15 cellular contexts compared by ENCODE assay signal in genomic region chr6:129704708-129705107, GRCh38. TPM values are rescaled to one million over a fixed set of nuclear protein-coding genes. Genes with fewer than 3 reads are reported as not detected.
DNase-seq lines count a peak whose midpoint lies in the region; ATAC-seq, FAIRE-seq and TF ChIP-seq lines count a peak whose summit lies in the region.
"Had no signal": no experiment of that assay in that cellular context is flagged by ENCODE, and none has a peak within 500 bp of the region (broad histone marks: within the 10 kb centered on the region; RNA-seq: fewer than 3 reads in every experiment).

No MANE protein-coding gene starts in this region.

- peak overlapping the region; percentile 64 for H3K4me2 ChIP-seq in HepG2 (ENCODE audit: low read depth, low read length)
- peak overlapping the region; percentile 60 for H3K4me2 ChIP-seq in Loucy (ENCODE audit: low read depth, low read length, poor library complexity, severe bottlenecking)
- H3K4me2 ChIP-seq in K562 (ENCODE audit: insufficient read depth, low read length): peak overlapping the region; percentile 61
- H3K4me2 ChIP-seq: GM23338 had no signal

- no peaks in the 10 kb centered on the region; the same call in 1 of the 2 replicates for H4K20me1 ChIP-seq in HepG2 (ENCODE audit: insufficient read depth, low read length)
- no peaks in the 10 kb centered on the region for H4K20me1 ChIP-seq in Loucy (ENCODE audit: insufficient read depth, low read length, poor library complexity, severe bottlenecking)
- H4K20me1 ChIP-seq in K562 (replicated peaks; ENCODE audit: control insufficient read depth, insufficient read depth, low read length): peaks cover under 1% of the 10 kb centered on the region; the same call in 1 of the 2 replicates

- H2AFZ ChIP-seq in HepG2 (ENCODE audit: low read length) (no peak overlapping the region), Loucy (ENCODE audit: low read length) (no peak overlapping the region), K562 (ENCODE audit: low read depth, low read length) (no peak overlapping the region)
- H2AFZ ChIP-seq: GM23338 had no signal

- TF ChIP-seq CTCF in HepG2 (CRISPR knock-in tag; IDR thresholded peaks at IDR 0.05) (no peak), right lobe of liver (IDR thresholded peaks at IDR 0.05) (no peak), Loucy (conservative IDR thresholded peaks at IDR 0.05; ENCODE audit: low read length) (no peak), K562 (IDR thresholded peaks at IDR 0.05 in 2 of 3, conservative IDR thresholded peaks at IDR 0.05 in 1 of 3; ENCODE audit: insufficient read depth in 2 of 3, low read depth in 1 of 3, low read length in 3 of 3) (no peak), heart right ventricle (IDR thresholded peaks at IDR 0.05) (no peak)

- no peaks in the 10 kb centered on the region for H3F3A ChIP-seq in Loucy (ENCODE audit: low read depth)

- ATAC-seq in HepG2: no peak
- no peak for ATAC-seq in right lobe of liver
- peak; percentile 83 for ATAC-seq in K562
- ATAC-seq in heart right ventricle: no peak
- ATAC-seq: GM23338 had no signal

- in situ Hi-C loops in HepG2 (cut with HindIII; ENCODE audit: extremely low pct_ligation_motif_present, low pct_unique_long_range_greater_than_20kb): no loop called here
- in situ Hi-C loops in K562 (cut with MboI): no loop called here

- H3K27me3 ChIP-seq in HepG2 (ENCODE audit: control insufficient read depth in 1 of 2, insufficient read depth in 2 of 2, low read length in 2 of 2) (no peaks in the 10 kb centered on the region; a peak in 1 of 5 replicates), right lobe of liver (no peaks in the 10 kb centered on the region), Loucy (ENCODE audit: insufficient read depth, low read length, poor library complexity, severe bottlenecking) (no peaks in the 10 kb centered on the region), K562 (ENCODE audit: control insufficient read depth in 2 of 2, insufficient read depth in 2 of 2, low read length in 2 of 2) (no peaks in the 10 kb centered on the region), heart right ventricle (no peaks in the 10 kb centered on the region)

- CTCF ChIA-PET in HepG2 (lab: Yijun Ruan, JAX; ENCODE audit: low intra/inter-chr PET ratio, low total read pairs): no interaction called here
- CTCF ChIA-PET in K562 (lab: Yijun Ruan, JAX; ENCODE audit: low intra/inter-chr PET ratio): no interaction called here

- TF ChIP-seq RAD21 in HepG2 (CRISPR knock-in tag; IDR thresholded peaks at IDR 0.05) (no peak), K562 (CRISPR knock-in tag; conservative IDR thresholded peaks at IDR 0.05 in 1 of 2, IDR thresholded peaks at IDR 0.05 in 1 of 2) (no peak)

- H3K4me1 ChIP-seq in HepG2 (ENCODE audit: insufficient read depth, low read length) (peaks cover 75% of the 10 kb centered on the region), right lobe of liver (peaks cover 0 to 11% (median 4%) of the 10 kb centered on the region in 4 donors), Loucy (ENCODE audit: insufficient read depth, low read length, poor library complexity, severe bottlenecking) (peaks cover 63% of the 10 kb centered on the region), K562 (replicated peaks in 1 of 2; ENCODE audit: control insufficient read depth in 2 of 2, insufficient read depth in 2 of 2, low read length in 2 of 2) (peaks cover 10 to 39% of the 10 kb centered on the region in 2 experiments; a peak in 4 of 5 replicates), heart right ventricle (peaks cover 0 to 83% (median 17%) of the 10 kb centered on the region in 9 donors)

- BruUV-seq in HepG2 (replicated peaks; lab: Mats Ljungman, UMichigan): no TSS peak
- BruUV-seq in K562 (replicated peaks; lab: Mats Ljungman, UMichigan): no TSS peak

- FAIRE-seq in HepG2 (lab: Jason Lieb, UNC) (no peak), K562 (lab: Jason Lieb, UNC) (peak; percentile 81)
- FAIRE-seq: GM19239 had no signal

- POLR2A ChIA-PET in HepG2 (lab: Yijun Ruan, JAX): no interaction called here
- POLR2A ChIA-PET in K562 (lab: Yijun Ruan, JAX): no interaction called here

- DNase-seq in HepG2 (ENCODE audit: low spot score) (no peak), right lobe of liver (no peak), K562 (ENCODE audit: extremely low read depth in 1 of 4, low spot score in 3 of 4) (peak in 3 of 4 experiments; percentile 34 to 82 (median 69)), heart right ventricle (no peak), DMS153 (lab: John Stamatoyannopoulos, UW) (no peak), NCI-H526 (lab: John Stamatoyannopoulos, UW) (no peak)
- DNase-seq in activated CD4-positive, alpha-beta T cell treated with anti-CD3 and anti-CD28 coated beads, Interleukin-2, amount 50 U/mL, for 4 hours: no peak
- DNase-seq: C1 segment of cervical spinal cord, Kasumi-1, NCI-H1417, NCI-H1930, NCI-H2171 had no signal

- H3K9me2 ChIP-seq in Loucy (replicated peaks; ENCODE audit: low read depth, low read length): no peaks in the 10 kb centered on the region

- peak overlapping the region; percentile 6 to 11 (median 6); a peak in 2 of 6 replicates for H3K4me3 ChIP-seq in HepG2 (replicated peaks in 1 of 3; ENCODE audit: insufficient read depth in 1 of 3, low read depth in 2 of 3, low read length in 3 of 3)
- H3K4me3 ChIP-seq in right lobe of liver: no peak overlapping the region
- H3K4me3 ChIP-seq in Loucy (ENCODE audit: low read length, poor library complexity, severe bottlenecking): peak overlapping the region; percentile 30
- H3K4me3 ChIP-seq in K562: no peak overlapping the region
- H3K4me3 ChIP-seq in heart right ventricle: no peak overlapping the region
- H3K4me3 ChIP-seq: GM23338 had no signal

- H3K9me3 ChIP-seq in HepG2 (ENCODE audit: low read length): no peaks in the 10 kb centered on the region
- no peaks in the 10 kb centered on the region for H3K9me3 ChIP-seq in right lobe of liver
- H3K9me3 ChIP-seq in Loucy (ENCODE audit: insufficient read depth, low read depth, low read length): no peaks in the 10 kb centered on the region
- H3K9me3 ChIP-seq in K562 (replicated peaks; ENCODE audit: control insufficient read depth, insufficient read depth, low read depth, low read length): no peaks in the 10 kb centered on the region
- H3K9me3 ChIP-seq in heart right ventricle: no peaks in the 10 kb centered on the region

- H3K9me1 ChIP-seq in K562 (ENCODE audit: control insufficient read depth, insufficient read depth, low read length): no peaks in the 10 kb centered on the region

- H3K36me3 ChIP-seq in HepG2 (replicated peaks in 1 of 2; ENCODE audit: control insufficient read depth in 1 of 2, insufficient read depth in 2 of 2, low read length in 2 of 2) (peaks cover 2 to 18% of the 10 kb centered on the region in 2 experiments; a peak in 4 of 5 replicates), right lobe of liver (no peaks in the 10 kb centered on the region), Loucy (ENCODE audit: insufficient read depth, low read length) (no peaks in the 10 kb centered on the region), K562 (ENCODE audit: control insufficient read depth, insufficient read depth, low read length) (peaks cover 11% of the 10 kb centered on the region), heart right ventricle (peaks cover 0 to 11% (median 0%) of the 10 kb centered on the region in 9 donors)

- TF ChIP-seq EP300 in HepG2 (IDR thresholded peaks at IDR 0.05; ENCODE audit: low read depth in 2 of 2, low read length in 2 of 2): no peak
- TF ChIP-seq EP300 in HepG2 (CRISPR knock-in tag; IDR thresholded peaks at IDR 0.05; ENCODE audit: borderline replicate concordance): no peak
- TF ChIP-seq EP300 in K562 (IDR thresholded peaks at IDR 0.05; ENCODE audit: low read length): peak; percentile 70; the same call in 1 of the 2 replicates

- no peak overlapping the region for H3K27ac ChIP-seq in HepG2 (ENCODE audit: extremely low read length, insufficient read depth, low read length)
- no peak overlapping the region for H3K27ac ChIP-seq in right lobe of liver
- H3K27ac ChIP-seq in K562 (ENCODE audit: extremely low read depth, low read depth, low read length): peak overlapping the region; percentile 76
- H3K27ac ChIP-seq in heart right ventricle: no peak overlapping the region

- no peak for TF ChIP-seq POLR2A in HepG2 (IDR thresholded peaks at IDR 0.05; ENCODE audit: insufficient read depth in 1 of 2, low read depth in 2 of 2, low read length in 2 of 2)
- no peak for TF ChIP-seq POLR2A in right lobe of liver (IDR thresholded peaks at IDR 0.05)
- TF ChIP-seq POLR2A in K562 (conservative IDR thresholded peaks at IDR 0.05): no peak; the same call in 1 of the 2 replicates

- H3K9ac ChIP-seq in HepG2 (ENCODE audit: insufficient read depth, low read depth, low read length): peak overlapping the region; percentile 25; the same call in 1 of the 2 replicates
- H3K9ac ChIP-seq in Loucy (ENCODE audit: low read depth, low read length, poor library complexity, severe bottlenecking): peak overlapping the region; percentile 25
- peak overlapping the region in 1 of 2 experiments; percentile 55; a peak in 2 of 4 replicates for H3K9ac ChIP-seq in K562 (ENCODE audit: insufficient read depth in 1 of 2, low read depth in 2 of 2, low read length in 2 of 2)

- intact Hi-C loops in HepG2 (cut with micrococcal nuclease; ENCODE audit: unreplicated experiment): loop anchor here (5.0 kb wide), 1 partner anchor 62 kb away; no protein-coding TSS in a partner anchor
- intact Hi-C loops in right lobe of liver (cut with DNase I): no loop called here
- intact Hi-C loops in K562 (cut with micrococcal nuclease): loop anchor here (5.0 kb wide), 1 partner anchor 32 kb away; no protein-coding TSS in a partner anchor
- intact Hi-C loops in heart right ventricle (cut with DNase I): loop anchor here in 1 of 10 donors (10.0 kb wide), 1 partner anchor 60 kb away; no protein-coding TSS in a partner anchor

- H3K79me2 ChIP-seq in HepG2 (ENCODE audit: insufficient read depth, low read length) (peaks cover 98% of the 10 kb centered on the region), Loucy (ENCODE audit: insufficient read depth, low read length) (peaks cover 65% of the 10 kb centered on the region), K562 (ENCODE audit: control insufficient read depth, insufficient read depth, low read length) (peaks cover 97% of the 10 kb centered on the region)

RNA-seq across cellular contexts. Expression of gene ARHGAP18, which starts 5.3 kb away (rescaled TPM):
- total RNA-seq in HepG2 (2016; rRNA removed; fragmentation: Illumina TruSeq; extraction: Trizol) (115 and 183 TPM in 2 replicates), right lobe of liver (1 to 10 TPM; 2.2 to 8.0 (median 2.9) TPM), K562 (2014; rRNA removed) (15.5 and 16.2 TPM in 2 replicates), K562 (2014; rRNA removed; fragmentation: Illumina TruSeq; extraction: Trizol) (29.7 and 33.9 TPM in 2 replicates), K562 (2015; rRNA removed; fragmentation: Illumina TruSeq; extraction: Trizol) (21.6 and 24.3 TPM in 2 replicates), K562 (2021) (18.4 and 21.1 TPM in 2 replicates), heart right ventricle (10 to 100 TPM in 1 of 10 donors, 1 to 10 TPM in 9; 3.4 to 15.4 (median 4.2) TPM)
- total RNA-seq in HepG2 (2016; cell fraction: cytosol; rRNA removed; fragmentation: Illumina TruSeq; extraction: Trizol; ENCODE audit: low read depth): 16.6 and 18.3 TPM in 2 replicates
- total RNA-seq in HepG2 (2016; cell fraction: insoluble cytoplasmic fraction; rRNA removed; fragmentation: Illumina TruSeq; extraction: Trizol): 116 and 185 TPM in 2 replicates
- total RNA-seq in HepG2 (2016; cell fraction: membrane; rRNA removed; fragmentation: Illumina TruSeq; extraction: Trizol): 53.6 and 60.8 TPM in 2 replicates
- total RNA-seq in HepG2 (2016; cell fraction: nucleus; rRNA removed; fragmentation: Illumina TruSeq; extraction: Trizol): 89.7 and 91.5 TPM in 2 replicates
- polyA plus RNA-seq in HepG2 (2011; rRNA removed) (37.8 and 58.2 TPM in 2 replicates), K562 (2011; rRNA removed) (25.6 and 25.8 TPM in 2 replicates), K562 (2014; fragmentation: Illumina TruSeq; extraction: Trizol) (20.2 and 22.0 TPM in 2 replicates), K562 (2014; fragmentation: Nextera tagmentation; extraction: Ambion mirVana) (10 to 100 TPM; 17.8 to 19.0 TPM), K562 (2014; rRNA removed) (11.8 and 13.3 TPM in 2 replicates), heart right ventricle (1 to 10 TPM; 2.2 to 3.8 TPM)
- 24.3 and 29.8 TPM in 2 replicates for polyA plus RNA-seq in HepG2 (2011; cell fraction: cytosol; rRNA removed)
- 13.1 and 14.2 TPM in 2 replicates for polyA plus RNA-seq in HepG2 (2011; cell fraction: nucleus; rRNA removed)
- 54.6 and 95.7 TPM in 2 replicates for polyA plus RNA-seq in HepG2 (2012)
- 6.1 and 6.7 TPM in 2 replicates for polyA plus RNA-seq in HepG2 (2016; cell fraction: cytosol; fragmentation: Illumina TruSeq; extraction: Trizol; ENCODE audit: low read depth)
- 150 and 162 TPM in 2 replicates for polyA plus RNA-seq in HepG2 (2016; cell fraction: insoluble cytoplasmic fraction; fragmentation: Illumina TruSeq; extraction: Trizol; ENCODE audit: low read depth)
- polyA plus RNA-seq in HepG2 (2016; cell fraction: membrane; fragmentation: Illumina TruSeq; extraction: Trizol; ENCODE audit: low read depth): 21.3 and 24.5 TPM in 2 replicates
- polyA plus RNA-seq in HepG2 (2016; cell fraction: nucleus; fragmentation: Illumina TruSeq; extraction: Trizol; ENCODE audit: insufficient read depth, low read depth): 65.9 and 66.3 TPM in 2 replicates
- polyA minus RNA-seq in HepG2 (2011; rRNA and poly(A)+ RNA removed; ENCODE audit: low replicate concordance): 8.2 and 55.6 TPM in 2 replicates
- 60.4 and 69.2 TPM in 2 replicates for polyA minus RNA-seq in HepG2 (2011; cell fraction: cytosol; rRNA and poly(A)+ RNA removed)
- 134 and 144 TPM in 2 replicates for polyA minus RNA-seq in HepG2 (2011; cell fraction: nucleus; rRNA and poly(A)+ RNA removed)
- 15.1 and 38.1 TPM in 2 replicates for total RNA-seq in K562 (2011; cell fraction: chromatin; rRNA removed; ENCODE audit: low replicate concordance)
- total RNA-seq in K562 (2011; cell fraction: nucleolus; rRNA removed): 9.8 and 11.2 TPM in 2 replicates
- 14.4 and 21.6 TPM in 2 replicates for total RNA-seq in K562 (2011; cell fraction: nucleoplasm; rRNA removed)
- polyA plus RNA-seq in K562 (2011; cell fraction: cytosol; rRNA removed): 4.0 and 10.9 TPM in 2 replicates
- polyA plus RNA-seq in K562 (2011; cell fraction: nucleus; rRNA removed): 7.1 and 10.8 TPM in 2 replicates
- polyA plus RNA-seq in K562 (2012): 14.6 and 19.2 TPM in 2 replicates
- polyA minus RNA-seq in K562 (2011; rRNA and poly(A)+ RNA removed): 38.4 and 50.9 TPM in 2 replicates
- polyA minus RNA-seq in K562 (2011; cell fraction: cytosol; rRNA and poly(A)+ RNA removed): 16.6 and 20.7 TPM in 2 replicates
- 13.2 and 34.0 TPM in 2 replicates for polyA minus RNA-seq in K562 (2011; cell fraction: nucleus; rRNA and poly(A)+ RNA removed)

Comparison
In these comparisons a context has a peak if more than half of its experiments do, and no peak if none do; other contexts are left out.
1. H3K4me3 ChIP-seq: peak in HepG2 (3 of 3) and Loucy (single experiment); none in right lobe of liver (0 of 3), K562 (single experiment) and heart right ventricle (0 of 10).
2. intact Hi-C loops: an anchor here in HepG2 (5.0 kb wide) and K562 (5.0 kb wide); none called in right lobe of liver.
3. DNase-seq: peak in K562 (3 of 4); none in HepG2 (single experiment), right lobe of liver (0 of 3), heart right ventricle (0 of 2), DMS153 (single experiment), NCI-H526 (0 of 2) and activated CD4-positive, alpha-beta T cell treated with anti-CD3 and anti-CD28 coated beads, Interleukin-2, amount 50 U/mL, for 4 hours (0 of 2).
4. Of the 241 proteins assayed by ChIP-seq in both HepG2 and K562: peak only in HepG2: none; only in K562: ARID2, DPF2, EHMT2, EP300, GATAD2A, KLF16 and 11 more; in both: none; in neither: 217; mixed calls (peak in some experiments, not most) for 7.
5. Peak in every context shown above with its lines, with median percentiles within 50 percentile points of each other: H3K4me2 ChIP-seq.